In the genomic region with DNA sequence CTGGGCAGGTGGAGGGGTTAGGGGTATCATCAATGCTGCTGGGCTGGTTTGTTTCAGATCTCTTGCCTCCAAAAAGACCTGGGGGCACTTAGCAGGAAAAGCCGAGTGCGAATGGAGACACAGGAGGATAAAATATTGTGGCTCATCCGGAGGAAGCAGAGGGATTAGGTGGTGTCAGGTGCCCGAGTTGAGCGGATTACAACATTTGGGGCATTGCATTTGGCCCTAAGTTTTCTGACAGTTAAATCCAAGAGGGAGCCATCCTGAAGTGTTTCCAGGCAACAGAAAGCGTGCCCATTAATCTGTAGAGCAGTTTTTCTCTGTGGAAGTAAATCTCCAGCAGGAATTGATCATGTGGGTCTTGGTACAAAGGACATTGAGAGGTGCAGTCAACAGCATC, we compare ENCODE assay signal across 8 cellular contexts.
"Had no signal": no experiment of that assay in that cellular context is flagged by ENCODE, and none has a peak within 500 bp of the region (broad histone marks: within the 10 kb centered on the region; RNA-seq: fewer than 3 reads in every experiment).

No MANE protein-coding gene starts in this region.

- H3K4me2 ChIP-seq: GM23338 had no signal

- H3K9me3 Mint-ChIP-seq: GM23338, H9 had no signal

- FAIRE-seq: H1, H54, HTR-8/SVneo, K562 had no signal

- H3K4me3 Mint-ChIP-seq: GM23338, H9 had no signal

- H3K27ac Mint-ChIP-seq: GM23338, H9 had no signal

- H2AFZ ChIP-seq: GM23338 had no signal

- DNase-seq: H9, HCEC 1CT, IMR-90 had no signal

- H3K4me3 ChIP-seq: GM23338, K562 had no signal
